8 cellular contexts compared by ENCODE assay signal in the genomic region with DNA sequence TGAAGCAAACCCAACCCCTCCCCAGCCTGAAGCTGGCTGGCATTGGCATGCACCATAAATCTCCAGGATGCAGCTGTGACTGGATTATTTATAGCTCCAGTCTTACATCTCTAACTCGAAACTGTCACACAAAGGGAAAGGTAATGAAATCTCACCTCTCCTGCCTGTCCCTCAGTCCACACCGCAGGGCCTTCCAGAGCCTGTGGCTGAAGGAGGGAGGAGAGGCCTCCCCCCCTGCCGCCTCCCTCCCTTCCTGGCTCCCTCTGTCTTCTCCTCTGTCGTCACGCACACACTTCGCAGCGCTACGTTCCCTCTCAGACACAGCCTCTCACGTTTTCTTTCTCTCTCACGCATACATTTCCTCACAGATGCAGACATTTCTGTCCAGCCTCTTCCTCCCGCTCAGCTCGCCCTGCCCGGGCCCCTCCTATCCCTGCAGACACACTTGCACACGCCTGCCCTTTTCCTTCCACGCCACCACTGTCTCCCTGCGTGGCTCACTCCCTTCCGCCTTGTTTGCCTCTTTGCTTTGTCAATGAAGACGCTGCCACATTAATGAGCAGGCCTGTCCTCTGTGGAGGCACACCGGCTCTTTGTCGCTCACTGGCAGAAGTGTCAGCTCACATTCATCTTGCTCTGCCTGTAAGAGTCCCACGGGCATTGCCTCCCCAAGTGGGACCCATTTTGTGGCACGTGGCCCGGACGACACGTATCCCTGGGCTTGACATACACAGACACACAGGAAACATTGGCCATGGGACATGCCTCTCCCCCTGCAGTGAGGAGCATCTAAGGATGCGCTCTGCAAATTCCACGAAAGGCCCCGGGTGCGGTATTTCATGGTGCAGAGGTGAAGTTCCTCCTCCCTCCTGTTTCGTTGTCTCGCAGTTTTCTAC. TPM values are rescaled to one million over a fixed set of nuclear protein-coding genes. Genes with fewer than 3 reads are reported as not detected.
A peak's percentile ranks its signal among the peaks of the same experiment; 100 is the strongest.
DNase-seq lines count a peak whose midpoint lies in the region; ATAC-seq, FAIRE-seq and TF ChIP-seq lines count a peak whose summit lies in the region.

No MANE protein-coding gene starts in this region.

- no peaks in the 10 kb centered on the region for H3K9me3 Mint-ChIP-seq in astrocyte (ENCODE audit: unreplicated experiment)
- no peaks in the 10 kb centered on the region for H3K9me3 Mint-ChIP-seq in CD4-positive, alpha-beta memory T cell

- peaks cover 35% of the 10 kb centered on the region for H3K4me1 Mint-ChIP-seq in astrocyte (ENCODE audit: low read depth, unreplicated experiment)
- H3K4me1 Mint-ChIP-seq in CD4-positive, alpha-beta memory T cell, result peaks cover 0 to 1% (median 0%) of the 10 kb centered on the region in 4 donors

- CTCF ChIA-PET in CD4-positive, alpha-beta memory T cell (lab: Charles Lee; ENCODE audit: partially characterized antibody), result interaction anchor here (1.6 to 1.9 kb wide), 2 partner anchors 11 to 87 kb away, joined by 3 to 5 read pairs; no protein-coding TSS in a partner anchor

- no peak for TF ChIP-seq POLR2A in vagina (IDR thresholded peaks at IDR 0.05)

- no peak overlapping the region for H3K4me3 ChIP-seq in astrocyte (ENCODE audit: insufficient read depth, low read depth, low read length)
- H3K4me3 ChIP-seq in mesenchymal stem cell (ENCODE audit: insufficient read depth in 1 of 2, low read depth in 1 of 2, low read length in 2 of 2), result peak overlapping the region in 1 of 2 experiments; percentile 66
- peak overlapping the region in 1 of 2 donors; percentile 6 for H3K4me3 ChIP-seq in vagina
- no peak overlapping the region for H3K4me3 ChIP-seq in CD4-positive, alpha-beta memory T cell (ENCODE audit: low read length in 2 of 2)

- no peak overlapping the region for H3K27ac Mint-ChIP-seq in astrocyte (ENCODE audit: unreplicated experiment)
- peak overlapping the region in 1 of 7 donors; percentile 81 for H3K27ac Mint-ChIP-seq in CD4-positive, alpha-beta memory T cell

- WGBS in mesenchymal stem cell, result 47% methylated on average over 31 of the region's 31 CpGs

- peak overlapping the region; percentile 93 for H2AFZ ChIP-seq in astrocyte (ENCODE audit: low read depth, low read length)
- H2AFZ ChIP-seq in mesenchymal stem cell (ENCODE audit: low read depth, low read length), result peak overlapping the region; percentile 11

- peak; percentile 77 for ATAC-seq in Right ventricle myocardium superior (ENCODE audit: poor library complexity)

- H3K36me3 ChIP-seq in astrocyte (ENCODE audit: insufficient read depth, low read length) (no peaks in the 10 kb centered on the region), mesenchymal stem cell (ENCODE audit: control insufficient read depth in 1 of 2, insufficient read depth in 2 of 2, low read depth in 1 of 2, low read length in 2 of 2) (no peaks in the 10 kb centered on the region), vagina (no peaks in the 10 kb centered on the region)
- no peaks in the 10 kb centered on the region for H3K36me3 ChIP-seq in CD4-positive, alpha-beta memory T cell (ENCODE audit: insufficient read depth, low read length)

- H3K27ac ChIP-seq in astrocyte (ENCODE audit: low read depth, low read length) (no peak overlapping the region), mesenchymal stem cell (ENCODE audit: low read length, poor library complexity, severe bottlenecking) (no peak overlapping the region), vagina (peak overlapping the region; percentile 39)
- no peak overlapping the region for H3K27ac ChIP-seq in CD4-positive, alpha-beta memory T cell (ENCODE audit: low read depth, low read length)

- H3K9me3 ChIP-seq in astrocyte (ENCODE audit: insufficient read depth, low read depth, low read length) (no peaks in the 10 kb centered on the region), mesenchymal stem cell (ENCODE audit: control insufficient read depth, low read length) (no peaks in the 10 kb centered on the region), vagina (no peaks in the 10 kb centered on the region)
- no peaks in the 10 kb centered on the region for H3K9me3 ChIP-seq in CD4-positive, alpha-beta memory T cell (ENCODE audit: control insufficient read depth in 1 of 2, low read length in 2 of 2)

- peak overlapping the region; percentile 29 for H2BK120ac ChIP-seq in mesenchymal stem cell (ENCODE audit: low read depth, low read length)

- FAIRE-seq in astrocyte (lab: Jason Lieb, UNC), result no peak

- peak overlapping the region in 1 of 2 experiments; percentile 66 for H3K4ac ChIP-seq in mesenchymal stem cell (ENCODE audit: low read depth in 1 of 2, low read length in 2 of 2)

- no peak overlapping the region for H2BK5ac ChIP-seq in mesenchymal stem cell (ENCODE audit: low read depth, low read length, poor library complexity, severe bottlenecking)

- H3K27me3 ChIP-seq in astrocyte (ENCODE audit: insufficient read depth, low read length) (no peaks in the 10 kb centered on the region), mesenchymal stem cell (ENCODE audit: control insufficient read depth in 1 of 2, insufficient read depth in 1 of 2, low read length in 2 of 2) (no peaks in the 10 kb centered on the region), vagina (no peaks in the 10 kb centered on the region)
- no peaks in the 10 kb centered on the region for H3K27me3 ChIP-seq in CD4-positive, alpha-beta memory T cell (ENCODE audit: insufficient read depth, low read length)

- H3K4me1 ChIP-seq in astrocyte (ENCODE audit: insufficient read depth, low read length) (peaks cover 14% of the 10 kb centered on the region), mesenchymal stem cell (ENCODE audit: control insufficient read depth, insufficient read depth, low read depth, low read length) (peaks cover 40% of the 10 kb centered on the region), vagina (peaks cover 19% of the 10 kb centered on the region)
- no peaks in the 10 kb centered on the region for H3K4me1 ChIP-seq in CD4-positive, alpha-beta memory T cell (ENCODE audit: insufficient read depth, low read length)

- peak overlapping the region; percentile 80 to 84 for H3K18ac ChIP-seq in mesenchymal stem cell (ENCODE audit: low read depth in 1 of 2, low read length in 2 of 2)

- H3K14ac ChIP-seq in mesenchymal stem cell (ENCODE audit: low read length in 2 of 2), result peak overlapping the region in 1 of 2 experiments; percentile 3

- H2AK5ac ChIP-seq in mesenchymal stem cell (ENCODE audit: low read length, severe bottlenecking), result no peak overlapping the region

- H3K9ac ChIP-seq in astrocyte (ENCODE audit: low read length), result peak overlapping the region; percentile 38
- H3K9ac ChIP-seq in mesenchymal stem cell (ENCODE audit: low read length), result peak overlapping the region; percentile 83

- peak overlapping the region; percentile 93 for H4K8ac ChIP-seq in mesenchymal stem cell (ENCODE audit: low read length)

- peaks cover 17% of the 10 kb centered on the region for H3K27me3 Mint-ChIP-seq in astrocyte (ENCODE audit: low read depth, unreplicated experiment)
- no peaks in the 10 kb centered on the region for H3K27me3 Mint-ChIP-seq in CD4-positive, alpha-beta memory T cell

- peak overlapping the region; percentile 41 for H2BK15ac ChIP-seq in mesenchymal stem cell (ENCODE audit: low read depth, poor library complexity, severe bottlenecking)

- no peaks in the 10 kb centered on the region for H4K20me1 ChIP-seq in astrocyte (ENCODE audit: insufficient read depth, low read length)

- DNase-seq in Right ventricle myocardium superior (peak; percentile 55), cardiac septum (ENCODE audit: low spot score) (no peak), NCI-H187 treated with DMSO at 0.1 percent for 48 hours (lab: John Stamatoyannopoulos, UW) (peak; percentile 93), astrocyte (ENCODE audit: low read depth) (peak; percentile 59), mesenchymal stem cell (peak; percentile 96), vagina (ENCODE audit: extremely low spot score in 2 of 2) (no peak)
- DNase-seq in activated CD8-positive, alpha-beta memory T cell treated with anti-CD3 and anti-CD28 coated beads, Interleukin-2, amount 50 U/mL, for 48 hours, result no peak
- DNase-seq in CD4-positive, alpha-beta memory T cell, result no peak

- no peak overlapping the region for H3K4me3 Mint-ChIP-seq in astrocyte (ENCODE audit: unreplicated experiment)
- no peak overlapping the region for H3K4me3 Mint-ChIP-seq in CD4-positive, alpha-beta memory T cell

- H3K79me1 ChIP-seq in mesenchymal stem cell (replicated peaks; ENCODE audit: low read length, poor library complexity, severe bottlenecking), result no peaks in the 10 kb centered on the region

- peak overlapping the region; percentile 69 to 93 for H2BK12ac ChIP-seq in mesenchymal stem cell (ENCODE audit: low read length in 2 of 2)

- H3K4me2 ChIP-seq in astrocyte (ENCODE audit: low read length), result peak overlapping the region; percentile 72
- no peak overlapping the region for H3K4me2 ChIP-seq in mesenchymal stem cell (ENCODE audit: low read length, poor library complexity, severe bottlenecking)

- intact Hi-C loops in Right ventricle myocardium superior (cut with DNase I) (no loop called here), cardiac septum (cut with DNase I) (loop anchor here (5.0 kb wide), 1 partner anchor 33 kb away; no protein-coding TSS in a partner anchor), vagina (cut with DNase I) (no loop called here)
- intact Hi-C loops in CD4-positive, alpha-beta memory T cell (cut with micrococcal nuclease), result no loop called here

- H4K91ac ChIP-seq in mesenchymal stem cell (ENCODE audit: low read length), result peak overlapping the region; percentile 70

- H3K79me2 ChIP-seq in astrocyte (ENCODE audit: insufficient read depth, low read length), result no peaks in the 10 kb centered on the region

- no peak overlapping the region for H3K23ac ChIP-seq in mesenchymal stem cell (ENCODE audit: low read length in 2 of 2)

- TF ChIP-seq CTCF in astrocyte (IDR thresholded peaks at IDR 0.05; ENCODE audit: insufficient read depth, low read depth, low read length) (no peak), vagina (IDR thresholded peaks at IDR 0.05) (no peak)

- POLR2A ChIA-PET in CD4-positive, alpha-beta memory T cell (lab: Charles Lee; ENCODE audit: partially characterized antibody), result no interaction called here

- H3K36me3 Mint-ChIP-seq in astrocyte (ENCODE audit: low read depth, unreplicated experiment), result no peaks in the 10 kb centered on the region
- H3K36me3 Mint-ChIP-seq in CD4-positive, alpha-beta memory T cell, result no peaks in the 10 kb centered on the region

RNA-seq across cellular contexts. Expression of a gene that starts 27.9 kb away (rescaled TPM):
- total RNA-seq in Right ventricle myocardium superior (38.8 TPM), cardiac septum (46.0 TPM), astrocyte (42.7 and 55.3 TPM in 2 replicates), vagina (51.1 TPM)
- polyA plus RNA-seq in mesenchymal stem cell (2013, experiment 1 of 2), result 49.1 TPM
- polyA plus RNA-seq in mesenchymal stem cell (2013, experiment 2 of 2), result 48.1 TPM
- total RNA-seq in CD4-positive, alpha-beta memory T cell, result 10 to 100 TPM; 36.6 to 37.7 TPM
- polyA plus RNA-seq in CD4-positive, alpha-beta memory T cell, result 1 to 10 TPM; 1.2 to 3.8 TPM

Comparison
In these comparisons a context has a peak if more than half of its experiments do, and no peak if none do; other contexts are left out.
1. DNase-seq: peak in Right ventricle myocardium superior (single experiment), NCI-H187 treated with DMSO at 0.1 percent for 48 hours (single experiment), astrocyte (single experiment) and mesenchymal stem cell (single experiment); none in cardiac septum (single experiment), vagina (0 of 2), activated CD8-positive, alpha-beta memory T cell treated with anti-CD3 and anti-CD28 coated beads, Interleukin-2, amount 50 U/mL, for 48 hours (single experiment) and CD4-positive, alpha-beta memory T cell (0 of 5).